Comparison of ENCODE assay signal across 24 cellular contexts in the genomic region with DNA sequence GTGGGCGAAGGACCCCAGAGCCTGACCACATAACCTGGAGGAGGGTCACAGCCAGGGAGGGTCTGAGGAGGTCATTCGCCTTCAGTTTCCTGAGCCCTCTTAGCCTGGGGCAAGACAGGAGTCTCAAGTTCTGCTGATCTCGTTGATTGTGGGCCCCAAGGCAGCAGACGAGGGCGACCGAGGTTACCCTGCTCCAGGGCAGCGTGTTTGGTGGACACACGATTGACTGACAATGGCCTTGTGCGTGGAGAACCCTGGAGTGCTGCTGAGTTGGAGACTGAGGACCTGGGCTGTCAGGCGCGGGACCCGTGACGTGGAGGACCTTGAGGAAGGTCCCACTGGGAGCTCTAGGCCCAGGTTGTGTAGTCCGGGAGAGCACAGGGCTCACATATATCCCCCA. TPM values are rescaled to one million over a fixed set of nuclear protein-coding genes. Genes with fewer than 3 reads are reported as not detected.
"Had no signal": no experiment of that assay in that cellular context is flagged by ENCODE, and none has a peak within 500 bp of the region (broad histone marks: within the 10 kb centered on the region; RNA-seq: fewer than 3 reads in every experiment).

No MANE protein-coding gene starts in this region.

- ATAC-seq: activated naive CD8-positive, alpha-beta T cell treated with anti-CD3 and anti-CD28 coated beads, Interleukin-2, amount 50 U/mL, for 24 hours; activated T-cell treated with anti-CD3 and anti-CD28 coated beads, Interleukin-2, amount 50 U/mL, for 4 hours; activated T-helper 17 cell treated with anti-CD3 and anti-CD28 coated beads, Interleukin-2, amount 50 U/mL, for 72 hours; effector memory CD8-positive, alpha-beta T cell; left lobe of liver; lower lobe of right lung; pancreas; stimulated activated memory B cell treated with anti-CD40 and anti-IgM and Interleukin-4, amounts not matched to agents 10 μg/mL and 1 μg/mL and 100 μg/mL, for 72 hours; stimulated activated naive CD8-positive, alpha-beta T cell treated with anti-CD3 and anti-CD28 coated beads, Interleukin-15, amount 100 ng/mL, for 72 hours; upper lobe of right lung had no signal

- FAIRE-seq: endothelial cell of umbilical vein, pancreas had no signal

- H3K27me3 ChIP-seq: right atrium auricular region, upper lobe of right lung had no signal

- H3K9me3 ChIP-seq: lower lobe of right lung, pancreas, right atrium auricular region, upper lobe of right lung had no signal

- H3K27ac ChIP-seq: lower lobe of right lung, pancreas, upper lobe of right lung had no signal

- H3K4me1 ChIP-seq: pancreas had no signal

- DNase-seq: activated CD4-positive, alpha-beta memory T cell treated with anti-CD3 and anti-CD28 coated beads, Interleukin-2, amount 10 ng/mL, durations not matched to agents 7 days and 5 days; activated CD4-positive, alpha-beta T cell treated with anti-CD3 and anti-CD28 coated beads for 1 hour; activated CD4-positive, alpha-beta T cell treated with anti-CD3 and anti-CD28 coated beads, Interleukin-2, amount 10 ng/mL, durations not matched to agents 7 days and 5 days; activated gamma-delta T cell treated with Interleukin-2 at 50 U/mL for 16 hours; activated naive CD4-positive, alpha-beta T cell treated with anti-CD3 and anti-CD28 coated beads, Interleukin-2, amount 50 U/mL, for 16 hours; activated naive CD8-positive, alpha-beta T cell treated with anti-CD3 and anti-CD28 coated beads, Interleukin-2, amount 50 U/mL, for 24 hours; activated T-cell treated with anti-CD3 and anti-CD28 coated beads, Interleukin-2, amount 50 U/mL, for 4 hours; cortex of kidney; effector memory CD8-positive, alpha-beta T cell; head of caudate nucleus; lower lobe of right lung; mesendoderm; pancreas; stimulated activated CD4-positive, alpha-beta T cell treated with anti-CD3 and anti-CD28 coated beads, Interleukin-12 subunit alpha, Interleukin-12 subunit beta, amount 100 ng/mL, for 4 hours; stimulated activated CD4-positive, alpha-beta T cell treated with anti-CD3 and anti-CD28 coated beads, Interleukin-4, amount 100 ng/mL, for 1 hour; stimulated activated naive CD8-positive, alpha-beta T cell treated with anti-CD3 and anti-CD28 coated beads, Interleukin-15, amount 100 ng/mL, for 72 hours; substantia nigra; T-helper 2 cell had no signal

- H3K36me3 ChIP-seq: lower lobe of right lung, pancreas, right atrium auricular region, upper lobe of right lung had no signal

- H3K4me3 ChIP-seq: lower lobe of right lung, pancreas, right atrium auricular region, upper lobe of right lung had no signal

RNA-seq across cellular contexts. Expression of a gene that starts 52.9 kb away (rescaled TPM):
- total RNA-seq: activated CD4-positive, alpha-beta memory T cell treated with anti-CD3 and anti-CD28 coated beads, Interleukin-2, amount 10 ng/mL, durations not matched to agents 7 days and 5 days had no signal
